In the genomic region with DNA sequence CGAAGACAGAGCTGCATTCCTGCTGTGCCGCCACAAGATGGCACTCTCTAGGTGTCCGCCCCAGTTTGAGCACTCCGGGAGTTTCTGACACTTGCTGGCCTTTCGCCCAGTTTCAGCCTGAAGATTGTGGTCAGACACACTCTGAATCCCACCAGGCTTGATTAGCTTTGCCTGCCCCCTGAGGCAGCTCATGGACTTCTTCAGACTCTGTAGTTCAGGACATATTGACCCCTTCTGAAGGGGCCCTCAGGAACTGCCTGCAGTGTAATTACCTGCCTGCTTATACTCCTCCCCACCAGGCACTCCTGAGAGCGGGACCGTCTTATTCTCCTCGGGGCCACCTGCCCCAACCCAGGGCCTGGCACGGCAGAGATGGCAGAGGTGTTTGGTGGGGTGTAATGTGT, we compare ENCODE assay signal across 8 cellular contexts. TPM values are rescaled to one million over a fixed set of nuclear protein-coding genes. Genes with fewer than 3 reads are reported as not detected.
DNase-seq lines count a peak whose midpoint lies in the region; ATAC-seq, FAIRE-seq and TF ChIP-seq lines count a peak whose summit lies in the region.

No MANE protein-coding gene starts in this region.

- H3K27me3 ChIP-seq in gastroesophageal sphincter = no peaks in the 10 kb centered on the region
- no peaks in the 10 kb centered on the region for H3K27me3 ChIP-seq in pancreas
- no peaks in the 10 kb centered on the region for H3K27me3 ChIP-seq in uterus

- 0 to 31% methylated on average over 1 to 4 of the region's 9 CpGs for WGBS in gastroesophageal sphincter (ENCODE audit: low coverage in 1 of 2), 2 donors
- 18 to 21% methylated on average over 9 of the region's 9 CpGs for WGBS in pancreas, 2 donors

- FAIRE-seq in pancreas (lab: Jason Lieb, UNC) = no peak

- intact Hi-C loops in pancreas (cut with DNase I) = loop anchor here in 1 of 3 donors (5.0 kb wide), 1 partner anchor 54 kb away; no protein-coding TSS in a partner anchor
- intact Hi-C loops in uterus (cut with DNase I; ENCODE audit: low total_unique reads) = loop anchor here (5.0 kb wide), 1 partner anchor 64 kb away; no protein-coding TSS in a partner anchor

- H3K9me3 ChIP-seq in gastroesophageal sphincter (no peaks in the 10 kb centered on the region), pancreas (no peaks in the 10 kb centered on the region), uterus (no peaks in the 10 kb centered on the region)

- peaks cover 0 to 13% (median 3%) of the 10 kb centered on the region in 3 donors for H3K4me1 ChIP-seq in gastroesophageal sphincter
- no peaks in the 10 kb centered on the region for H3K4me1 ChIP-seq in pancreas
- no peaks in the 10 kb centered on the region for H3K4me1 ChIP-seq in uterus

- H3K36me3 ChIP-seq in gastroesophageal sphincter (no peaks in the 10 kb centered on the region), pancreas (no peaks in the 10 kb centered on the region), uterus (no peaks in the 10 kb centered on the region)

- peak; percentile 74 to 93 (median 89) for TF ChIP-seq CTCF in gastroesophageal sphincter (IDR thresholded peaks at IDR 0.05)
- TF ChIP-seq CTCF in pancreas (IDR thresholded peaks at IDR 0.05) = peak; percentile 64 to 89 (median 86)
- peak; percentile 89 to 94 (median 92) for TF ChIP-seq CTCF in uterus (IDR thresholded peaks at IDR 0.05)

- TF ChIP-seq EP300 in gastroesophageal sphincter (IDR thresholded peaks at IDR 0.05) = no peak

- TF ChIP-seq POLR2A in gastroesophageal sphincter (IDR thresholded peaks at IDR 0.05) (no peak), uterus (IDR thresholded peaks at IDR 0.05) (no peak)

- DNase-seq in COLO668 (lab: John Stamatoyannopoulos, UW; ENCODE audit: unreplicated experiment) = peak; percentile 30
- peak; percentile 20 for DNase-seq in Jurkat, Clone E6-1 (ENCODE audit: low read depth, low spot score)
- peak; percentile 68 for DNase-seq in RKO (ENCODE audit: low spot score)
- peak; percentile 84 for DNase-seq in activated effector memory CD4-positive, alpha-beta T cell treated with anti-CD3 and anti-CD28 coated beads, Interleukin-2, amount 50 U/mL, for 16 hours
- DNase-seq in pancreas = peak; percentile 70 to 89 (median 84)
- peak; percentile 88 to 89 for DNase-seq in uterus

- no peak overlapping the region for H3K27ac ChIP-seq in gastroesophageal sphincter
- H3K27ac ChIP-seq in pancreas = no peak overlapping the region
- no peak overlapping the region for H3K27ac ChIP-seq in uterus

- peak; percentile 83 for ATAC-seq in GM21381 (IDR thresholded peaks at IDR 0.05; ENCODE audit: unreplicated experiment)
- peak; percentile 74 for ATAC-seq in gastroesophageal sphincter
- peak; percentile 80 to 98 (median 94) for ATAC-seq in pancreas

- no peak overlapping the region for H3K4me3 ChIP-seq in Jurkat, Clone E6-1 (ENCODE audit: low read length)
- H3K4me3 ChIP-seq in gastroesophageal sphincter (no peak overlapping the region), pancreas (no peak overlapping the region), uterus (no peak overlapping the region)

RNA-seq across cellular contexts. Expression of gene EIF3F, which starts 46.2 kb away (rescaled TPM):
- polyA plus RNA-seq in Jurkat, Clone E6-1 (2012; ENCODE audit: insufficient read depth, insufficient read length) = 481 TPM
- total RNA-seq in gastroesophageal sphincter (100 to 1,000 TPM; 204 to 356 (median 235) TPM), pancreas (100 to 1,000 TPM; 132 to 201 (median 175) TPM), uterus (100 to 1,000 TPM in 3 of 4 donors, 10 to 100 TPM in 1; 97.9 to 261 (median 213) TPM)
- polyA plus RNA-seq in pancreas = 100 to 1,000 TPM; 106 to 189 TPM

RNA-seq across cellular contexts. Expression of gene TUB, which starts 47.7 kb away (rescaled TPM):
- 24.2 TPM for polyA plus RNA-seq in Jurkat, Clone E6-1 (2012; ENCODE audit: insufficient read depth, insufficient read length)
- total RNA-seq in gastroesophageal sphincter (10 to 100 TPM in 3 of 4 donors, 1 to 10 TPM in 1; 8.2 to 19.0 (median 13.4) TPM), pancreas (1 to 10 TPM in 5 of 6 donors, under 1 TPM in 1; 0.83 to 2.2 (median 1.6) TPM), uterus (10 to 100 TPM; 12.6 to 57.4 (median 37.8) TPM)
- polyA plus RNA-seq in pancreas = 1 to 10 TPM in 1 of 2 donors, under 1 TPM in 1; 0.68 to 1.3 TPM

Comparison
In these comparisons a context has a peak if more than half of its experiments do, and no peak if none do; other contexts are left out.
1. DNase-seq: peak in every context shown above with its lines; median percentile 88 in uterus; 84 in activated effector memory CD4-positive, alpha-beta T cell treated with anti-CD3 and anti-CD28 coated beads, Interleukin-2, amount 50 U/mL, for 16 hours; 84 in pancreas; 68 in RKO; 30 in COLO668; 20 in Jurkat, Clone E6-1.